In the genomic region with DNA sequence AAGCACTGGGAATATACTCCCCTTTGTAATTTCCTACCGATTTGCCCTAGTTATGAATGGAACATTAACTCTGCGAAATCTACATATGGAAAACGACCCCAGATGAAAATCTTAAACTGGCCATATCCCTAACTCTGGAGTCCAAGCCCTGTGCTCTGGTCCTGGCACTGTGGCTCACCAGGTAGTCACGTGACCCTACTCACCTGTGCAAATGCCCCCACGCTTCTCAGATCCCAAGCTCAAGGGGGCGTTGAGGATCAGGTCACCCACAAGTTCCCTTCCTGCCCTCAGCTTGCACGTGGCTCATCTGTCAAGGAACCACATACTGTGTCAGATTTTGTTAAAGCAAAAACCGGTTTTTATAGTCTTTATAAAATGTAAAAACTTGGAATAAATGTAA, we compare ENCODE assay signal across 2 cellular contexts.
TF ChIP-seq lines count a peak whose summit lies in the region.

No MANE protein-coding gene starts in this region.

TF ChIP-seq in Ishikawa, 13 proteins besides CTCF, POLR2A, EP300 and RAD21 (continued from another document):
- TF ChIP-seq, protein P1, sequence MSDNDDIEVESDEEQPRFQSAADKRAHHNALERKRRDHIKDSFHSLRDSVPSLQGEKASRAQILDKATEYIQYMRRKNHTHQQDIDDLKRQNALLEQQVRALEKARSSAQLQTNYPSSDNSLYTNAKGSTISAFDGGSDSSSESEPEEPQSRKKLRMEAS (IDR thresholded peaks at IDR 0.05), result no peak
- TF ChIP-seq, protein P2, sequence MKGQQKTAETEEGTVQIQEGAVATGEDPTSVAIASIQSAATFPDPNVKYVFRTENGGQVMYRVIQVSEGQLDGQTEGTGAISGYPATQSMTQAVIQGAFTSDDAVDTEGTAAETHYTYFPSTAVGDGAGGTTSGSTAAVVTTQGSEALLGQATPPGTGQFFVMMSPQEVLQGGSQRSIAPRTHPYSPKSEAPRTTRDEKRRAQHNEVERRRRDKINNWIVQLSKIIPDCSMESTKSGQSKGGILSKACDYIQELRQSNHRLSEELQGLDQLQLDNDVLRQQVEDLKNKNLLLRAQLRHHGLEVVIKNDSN (IDR thresholded peaks at IDR 0.05), result peak; percentile 37; the same call in 1 of the 2 replicates

TF ChIP-seq in GM12878, 131 proteins besides CTCF, POLR2A, EP300 and RAD21 (continued from another document):
- TF ChIP-seq, protein P2 (IDR thresholded peaks at IDR 0.05; ENCODE audit: borderline replicate concordance, extremely low read length, insufficient read depth, low read depth, low read length), result peak; percentile 44
